ENCODE assay signal across 19 cellular contexts in the genomic region with DNA sequence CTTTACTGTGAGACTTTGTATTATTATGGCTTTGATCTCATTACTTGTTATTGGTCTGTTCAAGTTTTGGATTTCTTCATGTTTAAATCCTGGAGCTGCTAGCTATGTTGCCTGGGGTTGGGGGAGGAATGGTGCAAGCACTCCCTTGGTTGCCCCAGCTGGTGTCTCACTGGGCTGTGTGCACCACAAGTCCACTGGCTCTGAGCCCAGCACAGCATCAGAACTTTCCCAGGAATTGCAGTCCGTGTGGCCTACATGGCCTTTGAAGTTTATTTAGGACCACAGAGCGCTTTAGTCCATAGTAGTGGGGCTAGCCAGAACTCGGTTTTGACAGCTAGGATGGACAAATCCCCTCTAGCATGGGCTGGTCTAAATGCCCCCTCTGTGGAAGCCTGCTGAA.
DNase-seq lines count a peak whose midpoint lies in the region; ATAC-seq, FAIRE-seq and TF ChIP-seq lines count a peak whose summit lies in the region.
"Had no signal": no experiment of that assay in that cellular context is flagged by ENCODE, and none has a peak within 500 bp of the region (broad histone marks: within the 10 kb centered on the region; RNA-seq: fewer than 3 reads in every experiment).

No MANE protein-coding gene starts in this region.

- no peak for TF ChIP-seq CTCF in astrocyte (IDR thresholded peaks at IDR 0.05; ENCODE audit: insufficient read depth, low read depth, low read length)
- no peak for TF ChIP-seq CTCF in fibroblast of lung (conservative IDR thresholded peaks at IDR 0.05 in 1 of 2, IDR thresholded peaks at IDR 0.05 in 1 of 2; ENCODE audit: low read depth in 1 of 2, low read length in 2 of 2)
- peak; percentile 11 for TF ChIP-seq CTCF in osteocyte (IDR thresholded peaks at IDR 0.05)

- H3K9me3 Mint-ChIP-seq in astrocyte (ENCODE audit: unreplicated experiment) (peaks cover 11% of the 10 kb centered on the region), osteocyte (ENCODE audit: unreplicated experiment) (peaks cover 45% of the 10 kb centered on the region)

- H2AFZ ChIP-seq in astrocyte (ENCODE audit: low read depth, low read length) (no peak overlapping the region), fibroblast of lung (ENCODE audit: low read length) (no peak overlapping the region)
- H2AFZ ChIP-seq: PC-9 had no signal

- H3K4me3 Mint-ChIP-seq in astrocyte (ENCODE audit: unreplicated experiment) (no peak overlapping the region), osteocyte (ENCODE audit: unreplicated experiment) (no peak overlapping the region)
- H3K4me3 Mint-ChIP-seq: CD8-positive, alpha-beta T cell had no signal

- H3K36me3 Mint-ChIP-seq in astrocyte (ENCODE audit: low read depth, unreplicated experiment) (no peaks in the 10 kb centered on the region), osteocyte (ENCODE audit: unreplicated experiment) (no peaks in the 10 kb centered on the region)
- H3K36me3 Mint-ChIP-seq: CD8-positive, alpha-beta T cell had no signal

- H3K27me3 Mint-ChIP-seq in astrocyte (ENCODE audit: low read depth, unreplicated experiment): no peaks in the 10 kb centered on the region
- no peaks in the 10 kb centered on the region for H3K27me3 Mint-ChIP-seq in osteocyte (ENCODE audit: unreplicated experiment)

- H4K20me1 ChIP-seq in astrocyte (ENCODE audit: insufficient read depth, low read length) (no peaks in the 10 kb centered on the region), fibroblast of lung (ENCODE audit: control insufficient read depth, extremely low read depth, insufficient read depth, low read length) (no peaks in the 10 kb centered on the region)
- H4K20me1 ChIP-seq: BLaER1 treated with 17β-estradiol and CSF1 and Interleukin-3, amounts not matched to agents 10 nM and 100 nM had no signal

- H3K9me3 ChIP-seq in astrocyte (ENCODE audit: insufficient read depth, low read depth, low read length): no peaks in the 10 kb centered on the region
- H3K9me3 ChIP-seq in fibroblast of lung (ENCODE audit: control insufficient read depth, insufficient read depth, low read depth, low read length): no peaks in the 10 kb centered on the region
- H3K9me3 ChIP-seq: MG63 had no signal

- DNase-seq in H4 (ENCODE audit: low spot score): peak; percentile 29
- peak; percentile 46 for DNase-seq in astrocyte (ENCODE audit: low read depth)
- DNase-seq in fibroblast of lung (ENCODE audit: low read depth in 2 of 2): peak; percentile 37 to 63
- no peak for DNase-seq in osteocyte (ENCODE audit: extremely low spot score, unreplicated experiment)
- DNase-seq in SIG-M5 (lab: John Stamatoyannopoulos, UW): no peak
- DNase-seq in cerebellar cortex (ENCODE audit: low spot score): no peak
- DNase-seq: CD8-positive, alpha-beta T cell; H7; MG63; NCI-H1048; NCI-H1436; NCI-H1930; NCI-H226; NCI-H524; PC-9 had no signal

- H3K4me1 ChIP-seq in astrocyte (ENCODE audit: insufficient read depth, low read length) (no peaks in the 10 kb centered on the region), fibroblast of lung (ENCODE audit: control insufficient read depth, extremely low read depth, insufficient read depth, low read length) (no peaks in the 10 kb centered on the region)
- H3K4me1 ChIP-seq: BLaER1 treated with 17β-estradiol and CSF1 and Interleukin-3, amounts not matched to agents 10 nM and 100 nM had no signal

- no peak for ATAC-seq in GM21737 (IDR thresholded peaks at IDR 0.05; ENCODE audit: unreplicated experiment)
- ATAC-seq in GM21619 (IDR thresholded peaks at IDR 0.05; ENCODE audit: unreplicated experiment): no peak
- ATAC-seq: A549; CD8-positive, alpha-beta T cell had no signal

- H3K9ac ChIP-seq in astrocyte (ENCODE audit: low read length) (no peak overlapping the region), fibroblast of lung (ENCODE audit: insufficient read depth, low read length) (no peak overlapping the region)
- H3K9ac ChIP-seq: BLaER1 treated with 17β-estradiol and CSF1 and Interleukin-3, amounts not matched to agents 10 nM and 100 nM had no signal

- no peak overlapping the region for H3K27ac ChIP-seq in astrocyte (ENCODE audit: low read depth, low read length)
- H3K27ac ChIP-seq in fibroblast of lung (ENCODE audit: insufficient read depth, low read length): no peak overlapping the region
- H3K27ac ChIP-seq: A549; BLaER1 treated with 17β-estradiol and CSF1 and Interleukin-3, amounts not matched to agents 10 nM and 100 nM; PC-9 had no signal

- H3K4me2 ChIP-seq in astrocyte (ENCODE audit: low read length): no peak overlapping the region
- no peak overlapping the region for H3K4me2 ChIP-seq in fibroblast of lung (ENCODE audit: extremely low read depth, insufficient read depth, low read length)
- H3K4me2 ChIP-seq: A549; BLaER1 treated with 17β-estradiol and CSF1 and Interleukin-3, amounts not matched to agents 10 nM and 100 nM; PC-9 had no signal

- no peak overlapping the region for H3K27ac Mint-ChIP-seq in astrocyte (ENCODE audit: unreplicated experiment)
- no peak overlapping the region for H3K27ac Mint-ChIP-seq in osteocyte (ENCODE audit: unreplicated experiment)
- H3K27ac Mint-ChIP-seq: CD8-positive, alpha-beta T cell had no signal

- H3K4me3 ChIP-seq in astrocyte (ENCODE audit: insufficient read depth, low read depth, low read length) (no peak overlapping the region), fibroblast of lung (replicated peaks in 1 of 4; ENCODE audit: control extremely low read depth in 1 of 4, insufficient read depth in 1 of 4, low read depth in 3 of 4, low read length in 4 of 4) (no peak overlapping the region)
- H3K4me3 ChIP-seq: A549; BLaER1 treated with 17β-estradiol and CSF1 and Interleukin-3, amounts not matched to agents 10 nM and 100 nM; MG63; PC-9 had no signal

- H3K36me3 ChIP-seq in astrocyte (ENCODE audit: insufficient read depth, low read length) (no peaks in the 10 kb centered on the region), fibroblast of lung (ENCODE audit: control insufficient read depth, insufficient read depth, low read length) (no peaks in the 10 kb centered on the region)
- H3K36me3 ChIP-seq: BLaER1 treated with 17β-estradiol and CSF1 and Interleukin-3, amounts not matched to agents 10 nM and 100 nM; MG63 had no signal

- H3K27me3 ChIP-seq in astrocyte (ENCODE audit: insufficient read depth, low read length) (no peaks in the 10 kb centered on the region), fibroblast of lung (ENCODE audit: control insufficient read depth, insufficient read depth, low read length) (no peaks in the 10 kb centered on the region)
- H3K27me3 ChIP-seq: BLaER1 treated with 17β-estradiol and CSF1 and Interleukin-3, amounts not matched to agents 10 nM and 100 nM; MG63 had no signal

- peaks cover 5% of the 10 kb centered on the region for H3K4me1 Mint-ChIP-seq in astrocyte (ENCODE audit: low read depth, unreplicated experiment)
- peaks cover 17% of the 10 kb centered on the region for H3K4me1 Mint-ChIP-seq in osteocyte (ENCODE audit: unreplicated experiment)

- H3K79me2 ChIP-seq in astrocyte (ENCODE audit: insufficient read depth, low read length) (no peaks in the 10 kb centered on the region), fibroblast of lung (ENCODE audit: control insufficient read depth, insufficient read depth, low read length) (no peaks in the 10 kb centered on the region)

- FAIRE-seq in astrocyte (lab: Jason Lieb, UNC): no peak

Comparison
In these comparisons a context has a peak if more than half of its experiments do, and no peak if none do; other contexts are left out.
1. DNase-seq: peak in H4 (single experiment), astrocyte (single experiment) and fibroblast of lung (2 of 2); none in osteocyte (single experiment), SIG-M5 (single experiment) and cerebellar cortex (single experiment).